ENCODE assay signal across 9 cellular contexts in the genomic region with DNA sequence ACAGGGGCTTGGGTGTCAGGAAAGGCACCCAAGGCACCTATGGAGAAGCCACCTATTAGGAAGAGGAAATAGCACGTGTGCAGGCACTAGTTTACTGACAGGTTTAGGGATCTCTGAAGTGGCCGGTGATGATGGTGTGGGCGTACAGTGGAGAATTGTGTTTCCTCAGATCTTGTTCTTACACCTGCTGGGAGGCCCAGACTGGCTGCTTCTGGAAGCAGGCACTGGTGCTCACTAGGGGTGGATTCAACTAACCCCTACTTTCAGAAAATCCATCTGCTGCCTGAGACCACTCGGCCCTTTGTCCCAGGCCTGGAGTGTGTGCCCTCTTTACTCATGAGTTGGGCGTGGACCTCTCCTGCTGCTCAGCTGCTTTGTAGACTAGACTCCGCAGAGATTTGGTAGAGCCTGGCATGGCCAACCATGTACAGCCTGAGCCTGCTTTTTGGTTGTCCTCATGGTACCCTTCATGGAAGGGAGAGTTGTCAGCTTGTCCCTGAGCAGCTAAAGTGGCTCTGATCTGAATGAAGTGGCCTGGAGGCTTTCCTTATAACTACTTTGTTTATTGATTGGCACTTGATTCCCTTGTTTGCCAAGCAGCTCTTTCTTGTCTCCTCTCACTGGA. TPM values are rescaled to one million over a fixed set of nuclear protein-coding genes. Genes with fewer than 3 reads are reported as not detected.
DNase-seq lines count a peak whose midpoint lies in the region; ATAC-seq and TF ChIP-seq lines count a peak whose summit lies in the region.
"Had no signal": no experiment of that assay in that cellular context is flagged by ENCODE, and none has a peak within 500 bp of the region (broad histone marks: within the 10 kb centered on the region; RNA-seq: fewer than 3 reads in every experiment).

No MANE protein-coding gene starts in this region.

- TF ChIP-seq CTCF in 22Rv1 (IDR thresholded peaks at IDR 0.05) (no peak), HL-60 (IDR thresholded peaks at IDR 0.05; ENCODE audit: insufficient read depth, low read length) (no peak), breast epithelium (IDR thresholded peaks at IDR 0.05) (no peak)

- H3K36me3 ChIP-seq in breast epithelium (peaks cover 13% of the 10 kb centered on the region), mucosa of rectum (ENCODE audit: control insufficient read depth in 2 of 2, insufficient read depth in 2 of 2, low read length in 2 of 2) (peaks cover 45 to 47% of the 10 kb centered on the region in 2 donors)

- ATAC-seq in HG03045 (IDR thresholded peaks at IDR 0.05; ENCODE audit: unreplicated experiment), result no peak
- no peak for ATAC-seq in GM18520 (IDR thresholded peaks at IDR 0.05; ENCODE audit: unreplicated experiment)

- peak overlapping the region; percentile 87 to 88 for H3K9ac ChIP-seq in mucosa of rectum (ENCODE audit: low read depth in 1 of 2, low read length in 2 of 2)

- H3K27me3 ChIP-seq in HL-60 (ENCODE audit: insufficient read depth, poor library complexity, severe bottlenecking) (no peaks in the 10 kb centered on the region), breast epithelium (no peaks in the 10 kb centered on the region), mucosa of rectum (ENCODE audit: control insufficient read depth in 2 of 2, insufficient read depth in 2 of 2, low read length in 2 of 2) (no peaks in the 10 kb centered on the region)

- H3K4me1 ChIP-seq in breast epithelium (peaks cover 0 to 20% of the 10 kb centered on the region in 2 donors), mucosa of rectum (ENCODE audit: control insufficient read depth in 2 of 2, insufficient read depth in 2 of 2, low read length in 2 of 2) (peaks cover 18 to 22% of the 10 kb centered on the region in 2 donors)

- intact Hi-C loops in breast epithelium (cut with DNase I; ENCODE audit: low total_unique reads), result loop anchor here (10.0 kb wide), 1 partner anchor 171 kb away; no protein-coding TSS in a partner anchor

- TF ChIP-seq POLR2A in breast epithelium (IDR thresholded peaks at IDR 0.05), result no peak

- H3K9me3 ChIP-seq in breast epithelium, result no peaks in the 10 kb centered on the region
- H3K9me3 ChIP-seq in mucosa of rectum (ENCODE audit: control insufficient read depth in 2 of 2, low read length in 2 of 2), result no peaks in the 10 kb centered on the region

- DNase-seq in HL-60 (ENCODE audit: low read depth in 1 of 2, low spot score in 1 of 2) (no peak), breast epithelium (ENCODE audit: low spot score in 2 of 2) (no peak), foreskin melanocyte (no peak), inferior parietal cortex (ENCODE audit: extremely low spot score) (no peak)
- DNase-seq: NCI-H1436 had no signal

- H3K4me3 ChIP-seq in HL-60 (replicated peaks; ENCODE audit: insufficient read depth, low read length) (peak overlapping the region; percentile 92), breast epithelium (peak overlapping the region; percentile 82 to 98 (median 97)), mucosa of rectum (ENCODE audit: low read length in 2 of 2) (peak overlapping the region; percentile 83 to 93)

- H3K27ac ChIP-seq in 22Rv1, result peak overlapping the region; percentile 72; the same call in 1 of the 2 replicates
- H3K27ac ChIP-seq in HL-60 (replicated peaks), result no peak overlapping the region
- no peak overlapping the region for H3K27ac ChIP-seq in breast epithelium
- H3K27ac ChIP-seq in mucosa of rectum (ENCODE audit: low read depth in 2 of 2, low read length in 2 of 2), result peak overlapping the region; percentile 75 to 80

RNA-seq across cellular contexts. Expression of a gene that starts 1.4 kb away (rescaled TPM):
- 10 to 100 TPM; 43.3 to 57.0 (median 53.6) TPM for total RNA-seq in breast epithelium

RNA-seq across cellular contexts. Expression of a gene that starts 10.4 kb away (rescaled TPM):
- 1 to 10 TPM in 2 of 3 donors, not detected in 1; 1.3 to 1.4 TPM for total RNA-seq in breast epithelium

RNA-seq across cellular contexts. Expression of a gene that starts 18.8 kb away (rescaled TPM):
- 10 to 100 TPM; 17.3 to 20.5 (median 17.4) TPM for total RNA-seq in breast epithelium

RNA-seq across cellular contexts. Expression of a gene that starts 26.8 kb away (rescaled TPM):
- 10 to 100 TPM; 35.0 to 52.0 (median 51.5) TPM for total RNA-seq in breast epithelium

RNA-seq across cellular contexts. Expression of a gene that starts 27.5 kb away (rescaled TPM):
- total RNA-seq in breast epithelium, result 100 to 1,000 TPM in 1 of 3 donors, 10 to 100 TPM in 2; 91.5 to 168 (median 94.8) TPM

Comparison
In these comparisons a context has a peak if more than half of its experiments do, and no peak if none do; other contexts are left out.
1. H3K27ac ChIP-seq: peak in 22Rv1 (single experiment) and mucosa of rectum (2 of 2); none in HL-60 (single experiment) and breast epithelium (0 of 2).
2. Peak in every context shown above with its lines, with median percentiles within 50 percentile points of each other: H3K4me3 ChIP-seq.